ENCODE assay signal across 40 cellular contexts in genomic region chrX:55240788-55241187, GRCh38. TPM values are rescaled to one million over a fixed set of nuclear protein-coding genes. Genes with fewer than 3 reads are reported as not detected.
"Had no signal": no experiment of that assay in that cellular context is flagged by ENCODE, and none has a peak within 500 bp of the region (broad histone marks: within the 10 kb centered on the region; RNA-seq: fewer than 3 reads in every experiment).

No MANE protein-coding gene starts in this region.

- H3K36me3 Mint-ChIP-seq: activated CD8-positive, alpha-beta memory T cell treated with anti-CD3 and anti-CD28 coated beads, Interleukin-2, amount 10 ng/mL, durations not matched to agents 7 days and 5 days; activated naive CD4-positive, alpha-beta T cell treated with anti-CD3 and anti-CD28 coated beads, Interleukin-2, amount 50 U/mL, for 24 hours; activated naive CD8-positive, alpha-beta T cell treated with anti-CD3 and anti-CD28 coated beads, Interleukin-2, amount 10 ng/mL, durations not matched to agents 7 days and 5 days had no signal

- H3K27ac Mint-ChIP-seq: activated CD4-positive, alpha-beta memory T cell treated with anti-CD3 and anti-CD28 coated beads, Interleukin-2, amount 10 ng/mL, durations not matched to agents 7 days and 5 days; activated CD8-positive, alpha-beta memory T cell treated with anti-CD3 and anti-CD28 coated beads, Interleukin-2, amount 10 ng/mL, durations not matched to agents 7 days and 5 days; activated naive CD8-positive, alpha-beta T cell treated with anti-CD3 and anti-CD28 coated beads, Interleukin-2, amount 10 ng/mL, durations not matched to agents 7 days and 5 days; activated T-helper 17 cell treated with anti-CD3 and anti-CD28 coated beads, Interleukin-2, amount 50 U/mL, for 72 hours had no signal

- H3K9me3 ChIP-seq: ascending aorta, MG63, Peyer's patch had no signal

- ATAC-seq: activated CD8-positive, alpha-beta memory T cell treated with anti-CD3 and anti-CD28 coated beads, Interleukin-2, amount 10 ng/mL, durations not matched to agents 7 days and 5 days; activated T-helper 17 cell treated with anti-CD3 and anti-CD28 coated beads, Interleukin-2, amount 50 U/mL, for 72 hours; PC-3; Right ventricle myocardium inferior; SK-N-SH treated with all-trans-retinoic acid at 6 μM for 48 hours had no signal

- H3K27me3 Mint-ChIP-seq: activated CD4-positive, alpha-beta memory T cell treated with anti-CD3 and anti-CD28 coated beads, Interleukin-2, amount 10 ng/mL, durations not matched to agents 7 days and 5 days; activated CD8-positive, alpha-beta memory T cell treated with anti-CD3 and anti-CD28 coated beads, Interleukin-2, amount 10 ng/mL, durations not matched to agents 7 days and 5 days; activated naive CD8-positive, alpha-beta T cell treated with anti-CD3 and anti-CD28 coated beads, Interleukin-2, amount 10 ng/mL, durations not matched to agents 7 days and 5 days had no signal

- H3K4me1 Mint-ChIP-seq: activated CD4-positive, alpha-beta memory T cell treated with anti-CD3 and anti-CD28 coated beads, Interleukin-2, amount 10 ng/mL, durations not matched to agents 7 days and 5 days; activated CD8-positive, alpha-beta memory T cell treated with anti-CD3 and anti-CD28 coated beads, Interleukin-2, amount 10 ng/mL, durations not matched to agents 7 days and 5 days; activated naive CD4-positive, alpha-beta T cell treated with anti-CD3 and anti-CD28 coated beads, Interleukin-2, amount 50 U/mL, for 24 hours; activated naive CD8-positive, alpha-beta T cell treated with anti-CD3 and anti-CD28 coated beads, Interleukin-2, amount 10 ng/mL, durations not matched to agents 7 days and 5 days; activated T-helper 17 cell treated with anti-CD3 and anti-CD28 coated beads, Interleukin-2, amount 50 U/mL, for 72 hours; central memory CD8-positive, alpha-beta T cell had no signal

- DNase-seq: activated CD4-positive, alpha-beta memory T cell treated with anti-CD3 and anti-CD28 coated beads, Interleukin-2, amount 10 ng/mL, durations not matched to agents 7 days and 5 days; activated CD4-positive, alpha-beta T cell treated with anti-CD3 and anti-CD28 coated beads for 1 hour; activated CD4-positive, alpha-beta T cell treated with anti-CD3 and anti-CD28 coated beads for 48 hours; activated CD4-positive, CD25-positive, alpha-beta regulatory T cell; activated CD8-positive, alpha-beta memory T cell treated with anti-CD3 and anti-CD28 coated beads for 24 hours; activated CD8-positive, alpha-beta memory T cell treated with anti-CD3 and anti-CD28 coated beads, Interleukin-2, amount 10 ng/mL, durations not matched to agents 7 days and 5 days; activated CD8-positive, alpha-beta memory T cell treated with anti-CD3 and anti-CD28 coated beads, Interleukin-2, amount 50 U/mL, for 48 hours; activated effector memory CD4-positive, alpha-beta T cell treated with anti-CD3 and anti-CD28 coated beads, Interleukin-2, amount 50 U/mL, for 16 hours; activated naive CD4-positive, alpha-beta T cell; activated naive CD8-positive, alpha-beta T cell treated with anti-CD3 and anti-CD28 coated beads, Interleukin-2, amount 10 ng/mL, durations not matched to agents 7 days and 5 days; activated T-cell treated with anti-CD3 and anti-CD28 coated beads, Interleukin-2, amount 50 U/mL, for 48 hours; amygdala; Kasumi-1; KG1; MG63; NCI-H1048; NCI-H1105 treated with DMSO at 0.1 percent for 48 hours; NCI-H1436; NCI-H1694; NCI-H1930; NCI-H2081 treated with DMSO at 0.1 percent for 48 hours; NCI-H345; NCI-H524 treated with DMSO at 0.1 percent for 48 hours; PC-3; Peyer's patch; SIG-M5; SW 1271; T-helper 1 cell; T1000; WERI-Rb-1 had no signal

- H3K4me3 Mint-ChIP-seq: activated CD4-positive, alpha-beta memory T cell treated with anti-CD3 and anti-CD28 coated beads, Interleukin-2, amount 10 ng/mL, durations not matched to agents 7 days and 5 days; activated CD8-positive, alpha-beta memory T cell treated with anti-CD3 and anti-CD28 coated beads, Interleukin-2, amount 10 ng/mL, durations not matched to agents 7 days and 5 days; activated naive CD4-positive, alpha-beta T cell treated with anti-CD3 and anti-CD28 coated beads, Interleukin-2, amount 50 U/mL, for 24 hours; activated naive CD8-positive, alpha-beta T cell treated with anti-CD3 and anti-CD28 coated beads, Interleukin-2, amount 10 ng/mL, durations not matched to agents 7 days and 5 days; activated T-helper 17 cell treated with anti-CD3 and anti-CD28 coated beads, Interleukin-2, amount 50 U/mL, for 72 hours; central memory CD8-positive, alpha-beta T cell had no signal

RNA-seq across cellular contexts. Expression of gene PAGE5, which starts 20.6 kb away (rescaled TPM):
- total RNA-seq: activated CD4-positive, alpha-beta memory T cell treated with anti-CD3 and anti-CD28 coated beads, Interleukin-2, amount 10 ng/mL, durations not matched to agents 7 days and 5 days; ascending aorta; cardiac muscle cell; NCI-H460; PC-3; Peyer's patch; Right ventricle myocardium inferior had no signal

RNA-seq across cellular contexts. Expression of gene PAGE3, which starts 23.9 kb away (rescaled TPM):
- total RNA-seq: activated CD4-positive, alpha-beta memory T cell treated with anti-CD3 and anti-CD28 coated beads, Interleukin-2, amount 10 ng/mL, durations not matched to agents 7 days and 5 days; activated CD8-positive, alpha-beta memory T cell treated with anti-CD3 and anti-CD28 coated beads, Interleukin-2, amount 10 ng/mL, durations not matched to agents 7 days and 5 days; activated naive CD8-positive, alpha-beta T cell treated with anti-CD3 and anti-CD28 coated beads, Interleukin-2, amount 10 ng/mL, durations not matched to agents 7 days and 5 days; activated T-helper 17 cell treated with anti-CD3 and anti-CD28 coated beads, Interleukin-2, amount 50 U/mL, for 72 hours; ascending aorta; cardiac muscle cell; NCI-H460; PC-3; Peyer's patch; Right ventricle myocardium inferior; SK-MEL-5; T-helper 2 cell treated with Interferon-gamma antibody and Interleukin-4, amounts not matched to agents 100 ng/mL and 5 ng/mL, for 36 hours had no signal
